Comparison of ENCODE assay signal across 22 cellular contexts in genomic region chr1:51263147-51263850, GRCh38.
"Had no signal": no experiment of that assay in that cellular context is flagged by ENCODE, and none has a peak within 500 bp of the region (broad histone marks: within the 10 kb centered on the region; RNA-seq: fewer than 3 reads in every experiment).

No MANE protein-coding gene starts in this region.

- H3K4me3 Mint-ChIP-seq: activated naive CD4-positive, alpha-beta T cell treated with anti-CD3 and anti-CD28 coated beads for 36 hours; activated naive CD8-positive, alpha-beta T cell treated with anti-CD3 and anti-CD28 coated beads, Interleukin-2, amount 50 U/mL, for 24 hours; memory B cell; natural killer cell; stimulated activated naive CD8-positive, alpha-beta T cell treated with anti-CD3 and anti-CD28 coated beads, Interleukin-15, amount 100 ng/mL, for 72 hours; T-cell had no signal

- H3K27me3 Mint-ChIP-seq: activated naive CD8-positive, alpha-beta T cell treated with anti-CD3 and anti-CD28 coated beads, Interleukin-2, amount 50 U/mL, for 24 hours; memory B cell; stimulated activated naive CD8-positive, alpha-beta T cell treated with anti-CD3 and anti-CD28 coated beads, Interleukin-15, amount 100 ng/mL, for 72 hours; T-cell had no signal

- H3K27ac ChIP-seq: cardiac muscle cell, colonic mucosa, foreskin keratinocyte, neutrophil, right atrium auricular region, testis, upper lobe of right lung had no signal

- H3K36me3 ChIP-seq: cardiac muscle cell, colonic mucosa, neutrophil, right atrium auricular region, upper lobe of right lung had no signal

- H3K4me1 ChIP-seq: colonic mucosa had no signal

- H3K27me3 ChIP-seq: cardiac muscle cell, colonic mucosa, foreskin keratinocyte, neutrophil, right atrium auricular region, upper lobe of right lung had no signal

- H3K9me3 ChIP-seq: colonic mucosa, neutrophil, right atrium auricular region, testis, upper lobe of right lung had no signal

- ATAC-seq: activated CD4-positive, CD25-positive, alpha-beta regulatory T cell treated with anti-CD3 and anti-CD28 coated beads, Interleukin-2, amount 50 U/mL, for 24 hours; activated naive CD8-positive, alpha-beta T cell treated with anti-CD3 and anti-CD28 coated beads, Interleukin-2, amount 50 U/mL, for 24 hours; foreskin keratinocyte; natural killer cell; stimulated activated naive CD8-positive, alpha-beta T cell treated with anti-CD3 and anti-CD28 coated beads, Interleukin-15, amount 100 ng/mL, for 72 hours; T-cell; upper lobe of right lung had no signal

- H3K9me3 Mint-ChIP-seq: activated naive CD4-positive, alpha-beta T cell treated with anti-CD3 and anti-CD28 coated beads for 36 hours; activated naive CD8-positive, alpha-beta T cell treated with anti-CD3 and anti-CD28 coated beads, Interleukin-2, amount 50 U/mL, for 24 hours; memory B cell; natural killer cell; stimulated activated naive CD8-positive, alpha-beta T cell treated with anti-CD3 and anti-CD28 coated beads, Interleukin-15, amount 100 ng/mL, for 72 hours; T-cell had no signal

- DNase-seq: activated CD4-positive, alpha-beta T cell treated with anti-CD3 and anti-CD28 coated beads, Interleukin-2, amount 50 U/mL, for 1 hour; activated CD8-positive, alpha-beta memory T cell treated with anti-CD3 and anti-CD28 coated beads for 24 hours; activated naive CD4-positive, alpha-beta T cell treated with anti-CD3 and anti-CD28 coated beads for 36 hours; activated naive CD8-positive, alpha-beta T cell treated with anti-CD3 and anti-CD28 coated beads, Interleukin-2, amount 50 U/mL, for 24 hours; aorta; colonic mucosa; foreskin keratinocyte; left ventricle myocardium superior; natural killer cell; posterior cingulate gyrus; small intestine; stimulated activated naive CD8-positive, alpha-beta T cell treated with anti-CD3 and anti-CD28 coated beads, Interleukin-15, amount 100 ng/mL, for 72 hours; T-cell; T1000; testis; upper lobe of right lung had no signal

- FAIRE-seq: endothelial cell of umbilical vein, small intestine had no signal

- H3K27ac Mint-ChIP-seq: activated naive CD4-positive, alpha-beta T cell treated with anti-CD3 and anti-CD28 coated beads for 36 hours; activated naive CD8-positive, alpha-beta T cell treated with anti-CD3 and anti-CD28 coated beads, Interleukin-2, amount 50 U/mL, for 24 hours; memory B cell; stimulated activated naive CD8-positive, alpha-beta T cell treated with anti-CD3 and anti-CD28 coated beads, Interleukin-15, amount 100 ng/mL, for 72 hours; T-cell had no signal

- H3K4me3 ChIP-seq: cardiac muscle cell, colonic mucosa, right atrium auricular region, testis, upper lobe of right lung had no signal

- H3K36me3 Mint-ChIP-seq: memory B cell, natural killer cell, T-cell had no signal
